In genomic region chr9:112496074-112496722, GRCh38 we compare ENCODE assay signal across 1 cellular context.
A peak's percentile ranks its signal among the peaks of the same experiment; 100 is the strongest.
TF ChIP-seq lines count a peak whose summit lies in the region.

No MANE protein-coding gene starts in this region.

TF ChIP-seq in HepG2, 621 proteins besides CTCF, POLR2A, EP300 and RAD21 (continued from another document):
- TF ChIP-seq, protein P1, sequence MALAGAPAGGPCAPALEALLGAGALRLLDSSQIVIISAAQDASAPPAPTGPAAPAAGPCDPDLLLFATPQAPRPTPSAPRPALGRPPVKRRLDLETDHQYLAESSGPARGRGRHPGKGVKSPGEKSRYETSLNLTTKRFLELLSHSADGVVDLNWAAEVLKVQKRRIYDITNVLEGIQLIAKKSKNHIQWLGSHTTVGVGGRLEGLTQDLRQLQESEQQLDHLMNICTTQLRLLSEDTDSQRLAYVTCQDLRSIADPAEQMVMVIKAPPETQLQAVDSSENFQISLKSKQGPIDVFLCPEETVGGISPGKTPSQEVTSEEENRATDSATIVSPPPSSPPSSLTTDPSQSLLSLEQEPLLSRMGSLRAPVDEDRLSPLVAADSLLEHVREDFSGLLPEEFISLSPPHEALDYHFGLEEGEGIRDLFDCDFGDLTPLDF (CRISPR knock-in tag; IDR thresholded peaks at IDR 0.05): no peak
- no peak for TF ChIP-seq ELF1 (CRISPR knock-in tag; IDR thresholded peaks at IDR 0.05)
- TF ChIP-seq, protein P2, sequence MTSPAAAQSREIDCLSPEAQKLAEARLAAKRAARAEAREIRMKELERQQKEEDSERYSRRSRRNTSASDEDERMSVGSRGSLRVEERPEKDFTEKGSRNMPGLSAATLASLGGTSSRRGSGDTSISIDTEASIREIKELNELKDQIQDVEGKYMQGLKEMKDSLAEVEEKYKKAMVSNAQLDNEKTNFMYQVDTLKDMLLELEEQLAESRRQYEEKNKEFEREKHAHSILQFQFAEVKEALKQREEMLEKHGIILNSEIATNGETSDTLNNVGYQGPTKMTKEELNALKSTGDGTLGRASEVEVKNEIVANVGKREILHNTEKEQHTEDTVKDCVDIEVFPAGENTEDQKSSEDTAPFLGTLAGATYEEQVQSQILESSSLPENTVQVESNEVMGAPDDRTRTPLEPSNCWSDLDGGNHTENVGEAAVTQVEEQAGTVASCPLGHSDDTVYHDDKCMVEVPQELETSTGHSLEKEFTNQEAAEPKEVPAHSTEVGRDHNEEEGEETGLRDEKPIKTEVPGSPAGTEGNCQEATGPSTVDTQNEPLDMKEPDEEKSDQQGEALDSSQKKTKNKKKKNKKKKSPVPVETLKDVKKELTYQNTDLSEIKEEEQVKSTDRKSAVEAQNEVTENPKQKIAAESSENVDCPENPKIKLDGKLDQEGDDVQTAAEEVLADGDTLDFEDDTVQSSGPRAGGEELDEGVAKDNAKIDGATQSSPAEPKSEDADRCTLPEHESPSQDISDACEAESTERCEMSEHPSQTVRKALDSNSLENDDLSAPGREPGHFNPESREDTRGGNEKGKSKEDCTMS (CRISPR knock-in tag; conservative IDR thresholded peaks at IDR 0.05): no peak
- TF ChIP-seq FOSL2 (CRISPR knock-in tag; IDR thresholded peaks at IDR 0.05): peak; percentile 31; the same call in 1 of the 2 replicates
- TF ChIP-seq ZNF556 (CRISPR knock-in tag; IDR thresholded peaks at IDR 0.05; ENCODE audit: borderline replicate concordance): no peak
- no peak for TF ChIP-seq CENPT (CRISPR knock-in tag; IDR thresholded peaks at IDR 0.05; ENCODE audit: low read depth)
- TF ChIP-seq ZNF563 (CRISPR knock-in tag; IDR thresholded peaks at IDR 0.05): no peak
- TF ChIP-seq GPN1 (CRISPR knock-in tag; IDR thresholded peaks at IDR 0.05; ENCODE audit: borderline replicate concordance): no peak
- no peak for TF ChIP-seq RELA (CRISPR knock-in tag; IDR thresholded peaks at IDR 0.05)
- no peak for TF ChIP-seq ZNF251 (CRISPR knock-in tag; IDR thresholded peaks at IDR 0.05)
- TF ChIP-seq, protein P3, sequence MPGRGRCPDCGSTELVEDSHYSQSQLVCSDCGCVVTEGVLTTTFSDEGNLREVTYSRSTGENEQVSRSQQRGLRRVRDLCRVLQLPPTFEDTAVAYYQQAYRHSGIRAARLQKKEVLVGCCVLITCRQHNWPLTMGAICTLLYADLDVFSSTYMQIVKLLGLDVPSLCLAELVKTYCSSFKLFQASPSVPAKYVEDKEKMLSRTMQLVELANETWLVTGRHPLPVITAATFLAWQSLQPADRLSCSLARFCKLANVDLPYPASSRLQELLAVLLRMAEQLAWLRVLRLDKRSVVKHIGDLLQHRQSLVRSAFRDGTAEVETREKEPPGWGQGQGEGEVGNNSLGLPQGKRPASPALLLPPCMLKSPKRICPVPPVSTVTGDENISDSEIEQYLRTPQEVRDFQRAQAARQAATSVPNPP (CRISPR knock-in tag; IDR thresholded peaks at IDR 0.05): no peak
- no peak for TF ChIP-seq LCORL (IDR thresholded peaks at IDR 0.05)
- 0 out of 2 replicates have a peak, but pooled peaks have one; percentile 12 for TF ChIP-seq LCORL (CRISPR knock-in tag; IDR thresholded peaks at IDR 0.05)
- TF ChIP-seq SOX6 (IDR thresholded peaks at IDR 0.05): no peak
- TF ChIP-seq SOX6 (CRISPR knock-in tag; IDR thresholded peaks at IDR 0.05): peak; percentile 85
- no peak for TF ChIP-seq JUN (CRISPR knock-in tag; IDR thresholded peaks at IDR 0.05)
- TF ChIP-seq ZNF33B (CRISPR knock-in tag; IDR thresholded peaks at IDR 0.05): no peak
- TF ChIP-seq GABPA (IDR thresholded peaks at IDR 0.05; ENCODE audit: low read depth, low read length): no peak
- no peak for TF ChIP-seq GABPA (CRISPR knock-in tag; IDR thresholded peaks at IDR 0.05; ENCODE audit: low read depth)
- peak; percentile 80 for TF ChIP-seq BCL6 (CRISPR knock-in tag; IDR thresholded peaks at IDR 0.05)
- TF ChIP-seq PATZ1 (CRISPR knock-in tag; IDR thresholded peaks at IDR 0.05): peak; percentile 39; the same call in 1 of the 2 replicates
- no peak for TF ChIP-seq FOXA1 (IDR thresholded peaks at IDR 0.05)
- TF ChIP-seq FOXA1 (CRISPR knock-in tag; IDR thresholded peaks at IDR 0.05): peak; percentile 20; the same call in 1 of the 2 replicates
- TF ChIP-seq MTA1 (CRISPR knock-in tag; IDR thresholded peaks at IDR 0.05; ENCODE audit: borderline replicate concordance): no peak
- TF ChIP-seq, protein P4, sequence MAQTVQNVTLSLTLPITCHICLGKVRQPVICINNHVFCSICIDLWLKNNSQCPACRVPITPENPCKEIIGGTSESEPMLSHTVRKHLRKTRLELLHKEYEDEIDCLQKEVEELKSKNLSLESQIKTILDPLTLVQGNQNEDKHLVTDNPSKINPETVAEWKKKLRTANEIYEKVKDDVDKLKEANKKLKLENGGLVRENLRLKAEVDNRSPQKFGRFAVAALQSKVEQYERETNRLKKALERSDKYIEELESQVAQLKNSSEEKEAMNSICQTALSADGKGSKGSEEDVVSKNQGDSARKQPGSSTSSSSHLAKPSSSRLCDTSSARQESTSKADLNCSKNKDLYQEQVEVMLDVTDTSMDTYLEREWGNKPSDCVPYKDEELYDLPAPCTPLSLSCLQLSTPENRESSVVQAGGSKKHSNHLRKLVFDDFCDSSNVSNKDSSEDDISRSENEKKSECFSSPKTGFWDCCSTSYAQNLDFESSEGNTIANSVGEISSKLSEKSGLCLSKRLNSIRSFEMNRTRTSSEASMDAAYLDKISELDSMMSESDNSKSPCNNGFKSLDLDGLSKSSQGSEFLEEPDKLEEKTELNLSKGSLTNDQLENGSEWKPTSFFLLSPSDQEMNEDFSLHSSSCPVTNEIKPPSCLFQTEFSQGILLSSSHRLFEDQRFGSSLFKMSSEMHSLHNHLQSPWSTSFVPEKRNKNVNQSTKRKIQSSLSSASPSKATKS (CRISPR knock-in tag; IDR thresholded peaks at IDR 0.05): no peak
- no peak for TF ChIP-seq MAFK (conservative IDR thresholded peaks at IDR 0.05 in 1 of 2, IDR thresholded peaks at IDR 0.05 in 1 of 2; ENCODE audit: low read length in 2 of 2)
- TF ChIP-seq ZNF17 (CRISPR knock-in tag; IDR thresholded peaks at IDR 0.05): no peak
- TF ChIP-seq SAP130 (CRISPR knock-in tag; IDR thresholded peaks at IDR 0.05; ENCODE audit: low read depth): no peak; the same call in 1 of the 2 replicates
- TF ChIP-seq, protein P5, sequence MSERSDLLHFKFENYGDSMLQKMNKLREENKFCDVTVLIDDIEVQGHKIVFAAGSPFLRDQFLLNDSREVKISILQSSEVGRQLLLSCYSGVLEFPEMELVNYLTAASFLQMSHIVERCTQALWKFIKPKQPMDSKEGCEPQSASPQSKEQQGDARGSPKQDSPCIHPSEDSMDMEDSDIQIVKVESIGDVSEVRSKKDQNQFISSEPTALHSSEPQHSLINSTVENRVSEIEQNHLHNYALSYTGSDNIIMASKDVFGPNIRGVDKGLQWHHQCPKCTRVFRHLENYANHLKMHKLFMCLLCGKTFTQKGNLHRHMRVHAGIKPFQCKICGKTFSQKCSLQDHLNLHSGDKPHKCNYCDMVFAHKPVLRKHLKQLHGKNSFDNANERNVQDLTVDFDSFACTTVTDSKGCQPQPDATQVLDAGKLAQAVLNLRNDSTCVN (CRISPR knock-in tag; IDR thresholded peaks at IDR 0.05; ENCODE audit: borderline replicate concordance): no peak
